In the genomic region with DNA sequence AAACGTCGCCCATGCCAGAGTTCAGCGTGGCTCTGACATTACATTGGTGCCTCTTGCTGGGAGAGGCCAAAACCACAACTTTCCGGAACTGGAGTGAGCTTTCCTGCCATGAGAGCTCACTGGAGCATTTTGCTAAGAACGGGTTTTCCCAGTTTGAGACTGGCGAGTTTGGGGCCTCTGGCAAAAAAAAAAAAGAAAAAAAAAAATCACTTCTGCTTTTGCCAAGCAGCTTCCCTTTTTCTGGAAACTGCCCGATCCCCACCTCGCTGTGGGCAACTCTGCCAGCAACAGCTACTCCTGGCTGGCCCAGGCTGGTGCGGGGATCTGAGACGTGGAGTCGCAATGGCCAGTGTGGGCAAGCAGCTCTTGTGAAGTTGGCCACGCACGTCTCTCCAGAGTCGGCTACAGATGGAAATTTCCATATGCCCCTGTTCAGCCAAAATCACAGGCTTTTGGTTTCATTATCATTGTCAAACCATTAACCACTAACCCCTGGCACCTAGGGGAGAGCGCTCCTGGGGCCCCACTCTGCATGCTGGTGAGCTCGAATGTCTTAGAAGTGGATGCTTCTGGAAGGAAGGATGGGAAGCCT, we compare ENCODE assay signal across 8 cellular contexts. TPM values are rescaled to one million over a fixed set of nuclear protein-coding genes. Genes with fewer than 3 reads are reported as not detected.
DNase-seq lines count a peak whose midpoint lies in the region; ATAC-seq, FAIRE-seq and TF ChIP-seq lines count a peak whose summit lies in the region.

No MANE protein-coding gene starts in this region.

- TF ChIP-seq EP300 in HepG2 (IDR thresholded peaks at IDR 0.05; ENCODE audit: low read depth in 2 of 2, low read length in 2 of 2) = no peak
- TF ChIP-seq EP300 in HepG2 (CRISPR knock-in tag; IDR thresholded peaks at IDR 0.05; ENCODE audit: borderline replicate concordance) = no peak

- H3K4me3 ChIP-seq in liver (ENCODE audit: low read depth in 1 of 3, low read length in 3 of 3) = peak overlapping the region in 1 of 3 donors; percentile 16
- H3K4me3 ChIP-seq in HepG2 (replicated peaks in 1 of 3; ENCODE audit: insufficient read depth in 1 of 3, low read depth in 2 of 3, low read length in 3 of 3) = no peak overlapping the region
- peak overlapping the region in 1 of 4 experiments; percentile 20 for H3K4me3 ChIP-seq in fibroblast of lung (replicated peaks in 1 of 4; ENCODE audit: control extremely low read depth in 1 of 4, insufficient read depth in 1 of 4, low read depth in 3 of 4, low read length in 4 of 4)
- H3K4me3 ChIP-seq in skeletal muscle tissue (ENCODE audit: low read length in 3 of 3) = peak overlapping the region in 2 of 3 donors; percentile 22 to 38

- DNase-seq in HepG2 (ENCODE audit: low spot score) = no peak
- DNase-seq in fibroblast of lung (ENCODE audit: low read depth in 2 of 2) = no peak
- DNase-seq in NCI-H187 (lab: John Stamatoyannopoulos, UW) = no peak
- DNase-seq in NCI-H526 (lab: John Stamatoyannopoulos, UW) = no peak
- DNase-seq in DMS153 treated with DMSO at 0.1 percent for 48 hours (lab: John Stamatoyannopoulos, UW; ENCODE audit: unreplicated experiment) = no peak

- peak overlapping the region; percentile 51 for H3K4me3 Mint-ChIP-seq in T-helper 1 cell treated with Interleukin-12 subunit alpha and Interleukin-12 subunit beta and Interleukin-4 antibody, amounts not matched to agents 30 μg/mL and 1 μg/mL, for 36 hours

- TF ChIP-seq POLR2A in HepG2 (IDR thresholded peaks at IDR 0.05; ENCODE audit: insufficient read depth in 1 of 2, low read depth in 2 of 2, low read length in 2 of 2) = no peak

- H3K9me3 Mint-ChIP-seq in T-helper 1 cell treated with Interleukin-12 subunit alpha and Interleukin-12 subunit beta and Interleukin-4 antibody, amounts not matched to agents 30 μg/mL and 1 μg/mL, for 36 hours = no peaks in the 10 kb centered on the region

- 58% methylated on average over 16 of the region's 16 CpGs for WGBS in liver
- WGBS in HepG2 (ENCODE audit: low lambda C conversion rate) = 62% methylated on average over 16 of the region's 16 CpGs

- no peaks in the 10 kb centered on the region for H3K36me3 Mint-ChIP-seq in T-helper 1 cell treated with Interleukin-12 subunit alpha and Interleukin-12 subunit beta and Interleukin-4 antibody, amounts not matched to agents 30 μg/mL and 1 μg/mL, for 36 hours (ENCODE audit: low read depth)

- H3K4me1 ChIP-seq in liver (ENCODE audit: control insufficient read depth in 4 of 4, insufficient read depth in 4 of 4, low read length in 3 of 4) = peaks cover 0 to 33% (median 11%) of the 10 kb centered on the region in 4 donors
- no peaks in the 10 kb centered on the region for H3K4me1 ChIP-seq in HepG2 (ENCODE audit: insufficient read depth, low read length)
- H3K4me1 ChIP-seq in fibroblast of lung (ENCODE audit: control insufficient read depth, extremely low read depth, insufficient read depth, low read length) = no peaks in the 10 kb centered on the region
- peaks cover 5 to 36% (median 16%) of the 10 kb centered on the region in 3 donors for H3K4me1 ChIP-seq in skeletal muscle tissue (ENCODE audit: control insufficient read depth in 3 of 3, insufficient read depth in 3 of 3, low read length in 3 of 3)

- CTCF ChIA-PET in HepG2 (lab: Yijun Ruan, JAX; ENCODE audit: low intra/inter-chr PET ratio, low total read pairs) = no interaction called here

- intact Hi-C loops in HepG2 (cut with micrococcal nuclease; ENCODE audit: unreplicated experiment) = no loop called here

- H3K79me2 ChIP-seq in HepG2 (ENCODE audit: insufficient read depth, low read length) (no peaks in the 10 kb centered on the region), fibroblast of lung (ENCODE audit: control insufficient read depth, insufficient read depth, low read length) (no peaks in the 10 kb centered on the region)

- H3K27ac ChIP-seq in liver (ENCODE audit: low read depth in 1 of 2, low read length in 2 of 2) (peak overlapping the region; percentile 52 to 58), HepG2 (ENCODE audit: extremely low read length, insufficient read depth, low read length) (no peak overlapping the region), fibroblast of lung (ENCODE audit: insufficient read depth, low read length) (no peak overlapping the region), skeletal muscle tissue (ENCODE audit: low read depth, low read length) (peak overlapping the region; percentile 36)

- peaks cover 11% of the 10 kb centered on the region for H3K4me1 Mint-ChIP-seq in T-helper 1 cell treated with Interleukin-12 subunit alpha and Interleukin-12 subunit beta and Interleukin-4 antibody, amounts not matched to agents 30 μg/mL and 1 μg/mL, for 36 hours (ENCODE audit: low read depth)

- no peak for TF ChIP-seq CTCF in liver (IDR thresholded peaks at IDR 0.05; ENCODE audit: low read depth, low read length, missing input control)
- TF ChIP-seq CTCF in HepG2 (CRISPR knock-in tag; IDR thresholded peaks at IDR 0.05) = no peak
- no peak for TF ChIP-seq CTCF in fibroblast of lung (conservative IDR thresholded peaks at IDR 0.05 in 1 of 2, IDR thresholded peaks at IDR 0.05 in 1 of 2; ENCODE audit: low read depth in 1 of 2, low read length in 2 of 2)

- no TSS peak for BruUV-seq in HepG2 (replicated peaks; lab: Mats Ljungman, UMichigan)

- no peaks in the 10 kb centered on the region for H3K27me3 Mint-ChIP-seq in T-helper 1 cell treated with Interleukin-12 subunit alpha and Interleukin-12 subunit beta and Interleukin-4 antibody, amounts not matched to agents 30 μg/mL and 1 μg/mL, for 36 hours (ENCODE audit: low read depth)

- H3K9ac ChIP-seq in liver (ENCODE audit: low read depth in 1 of 2, low read length in 2 of 2) (no peak overlapping the region), HepG2 (ENCODE audit: insufficient read depth, low read depth, low read length) (no peak overlapping the region), fibroblast of lung (ENCODE audit: insufficient read depth, low read length) (no peak overlapping the region), skeletal muscle tissue (ENCODE audit: low read depth in 1 of 3, low read length in 3 of 3) (no peak overlapping the region)

- H3K27ac Mint-ChIP-seq in T-helper 1 cell treated with Interleukin-12 subunit alpha and Interleukin-12 subunit beta and Interleukin-4 antibody, amounts not matched to agents 30 μg/mL and 1 μg/mL, for 36 hours = no peak overlapping the region

- H3K9me3 ChIP-seq in liver (ENCODE audit: control insufficient read depth in 4 of 4, low read length in 3 of 4) (no peaks in the 10 kb centered on the region), HepG2 (ENCODE audit: low read length) (no peaks in the 10 kb centered on the region), fibroblast of lung (ENCODE audit: control insufficient read depth, insufficient read depth, low read depth, low read length) (no peaks in the 10 kb centered on the region), skeletal muscle tissue (ENCODE audit: control insufficient read depth in 3 of 3, low read length in 3 of 3) (no peaks in the 10 kb centered on the region)

- ATAC-seq in HepG2 = no peak

- in situ Hi-C loops in HepG2 (cut with HindIII; ENCODE audit: extremely low pct_ligation_motif_present, low pct_unique_long_range_greater_than_20kb) = no loop called here

- TF ChIP-seq RAD21 in liver (IDR thresholded peaks at IDR 0.05) = no peak
- TF ChIP-seq RAD21 in HepG2 (CRISPR knock-in tag; IDR thresholded peaks at IDR 0.05) = no peak

- POLR2A ChIA-PET in HepG2 (lab: Yijun Ruan, JAX) = no interaction called here

- no peak for FAIRE-seq in HepG2 (lab: Jason Lieb, UNC)

- H4K20me1 ChIP-seq in HepG2 (ENCODE audit: insufficient read depth, low read length) = no peaks in the 10 kb centered on the region
- H4K20me1 ChIP-seq in fibroblast of lung (ENCODE audit: control insufficient read depth, extremely low read depth, insufficient read depth, low read length) = no peaks in the 10 kb centered on the region

- H3K36me3 ChIP-seq in liver (ENCODE audit: control insufficient read depth in 4 of 4, insufficient read depth in 3 of 4, low read depth in 1 of 4, low read length in 3 of 4) (peaks cover 0 to 12% (median 0%) of the 10 kb centered on the region in 4 donors), HepG2 (replicated peaks in 1 of 2; ENCODE audit: control insufficient read depth in 1 of 2, insufficient read depth in 2 of 2, low read length in 2 of 2) (no peaks in the 10 kb centered on the region), fibroblast of lung (ENCODE audit: control insufficient read depth, insufficient read depth, low read length) (no peaks in the 10 kb centered on the region), skeletal muscle tissue (ENCODE audit: control insufficient read depth in 3 of 3, insufficient read depth in 3 of 3, low read length in 3 of 3) (no peaks in the 10 kb centered on the region)

- H3K27me3 ChIP-seq in liver (ENCODE audit: control insufficient read depth in 4 of 4, insufficient read depth in 4 of 4, low read length in 3 of 4) (no peaks in the 10 kb centered on the region), HepG2 (ENCODE audit: control insufficient read depth in 1 of 2, insufficient read depth in 2 of 2, low read length in 2 of 2) (peaks cover 2 to 14% of the 10 kb centered on the region in 2 experiments; a peak in 4 of 5 replicates), fibroblast of lung (ENCODE audit: control insufficient read depth, insufficient read depth, low read length) (peaks cover 3% of the 10 kb centered on the region), skeletal muscle tissue (ENCODE audit: control insufficient read depth in 3 of 3, insufficient read depth in 3 of 3, low read length in 3 of 3) (peaks cover 0 to 5% (median 4%) of the 10 kb centered on the region in 3 donors)

- H3K4me2 ChIP-seq in HepG2 (ENCODE audit: low read depth, low read length) = no peak overlapping the region
- H3K4me2 ChIP-seq in fibroblast of lung (ENCODE audit: extremely low read depth, insufficient read depth, low read length) = peak overlapping the region; percentile 59

- H2AFZ ChIP-seq in HepG2 (ENCODE audit: low read length) = no peak overlapping the region
- no peak overlapping the region for H2AFZ ChIP-seq in fibroblast of lung (ENCODE audit: low read length)

RNA-seq across cellular contexts. Expression of gene PRKAG2, which starts 25.7 kb away (rescaled TPM):
- total RNA-seq in liver = 10 to 100 TPM in 1 of 2 donors, 1 to 10 TPM in 1; 3.6 to 25.1 TPM
- 10 to 100 TPM; 11.5 to 22.2 TPM for polyA plus RNA-seq in liver
- 1.1 and 1.3 TPM in 2 replicates for total RNA-seq in HepG2 (2016; rRNA removed; fragmentation: Illumina TruSeq; extraction: Trizol)
- 1.3 and 1.8 TPM in 2 replicates for total RNA-seq in HepG2 (2016; cell fraction: cytosol; rRNA removed; fragmentation: Illumina TruSeq; extraction: Trizol; ENCODE audit: low read depth)
- total RNA-seq in HepG2 (2016; cell fraction: insoluble cytoplasmic fraction; rRNA removed; fragmentation: Illumina TruSeq; extraction: Trizol) = 1.2 and 1.3 TPM in 2 replicates
- 2.2 and 2.3 TPM in 2 replicates for total RNA-seq in HepG2 (2016; cell fraction: membrane; rRNA removed; fragmentation: Illumina TruSeq; extraction: Trizol)
- total RNA-seq in HepG2 (2016; cell fraction: nucleus; rRNA removed; fragmentation: Illumina TruSeq; extraction: Trizol) = 0.78 TPM in 2 replicates
- polyA plus RNA-seq in HepG2 (2011; rRNA removed) = 0.85 and 0.90 TPM in 2 replicates
- 0.47 and 0.62 TPM in 2 replicates for polyA plus RNA-seq in HepG2 (2011; cell fraction: cytosol; rRNA removed)
- 0.83 and 1.2 TPM in 2 replicates for polyA plus RNA-seq in HepG2 (2011; cell fraction: nucleus; rRNA removed)
- 0.30 and 0.45 TPM in 2 replicates for polyA plus RNA-seq in HepG2 (2012)
- polyA plus RNA-seq in HepG2 (2016; cell fraction: cytosol; fragmentation: Illumina TruSeq; extraction: Trizol; ENCODE audit: low read depth) = 2.1 and 2.9 TPM in 2 replicates
- 1.7 and 2.3 TPM in 2 replicates for polyA plus RNA-seq in HepG2 (2016; cell fraction: insoluble cytoplasmic fraction; fragmentation: Illumina TruSeq; extraction: Trizol; ENCODE audit: low read depth)
- polyA plus RNA-seq in HepG2 (2016; cell fraction: membrane; fragmentation: Illumina TruSeq; extraction: Trizol; ENCODE audit: low read depth) = 3.3 and 3.5 TPM in 2 replicates
- 2.0 and 3.4 TPM in 2 replicates for polyA plus RNA-seq in HepG2 (2016; cell fraction: nucleus; fragmentation: Illumina TruSeq; extraction: Trizol; ENCODE audit: insufficient read depth, low read depth)
- 0.20 and 0.87 TPM in 2 replicates for polyA minus RNA-seq in HepG2 (2011; rRNA and poly(A)+ RNA removed; ENCODE audit: low replicate concordance)
- not detected in 2 replicates for polyA minus RNA-seq in HepG2 (2011; cell fraction: cytosol; rRNA and poly(A)+ RNA removed)
- polyA minus RNA-seq in HepG2 (2011; cell fraction: nucleus; rRNA and poly(A)+ RNA removed) = 0.75 and 0.77 TPM in 2 replicates
- total RNA-seq in fibroblast of lung = 8.0 and 11.9 TPM in 2 replicates
- 28.0 and 56.7 TPM in 2 replicates for polyA plus RNA-seq in fibroblast of lung
- 19.2 and 33.4 TPM in 2 replicates for polyA plus RNA-seq in fibroblast of lung (2012)
- polyA minus RNA-seq in fibroblast of lung (ENCODE audit: low replicate concordance) = 2.2 and 6.9 TPM in 2 replicates
- total RNA-seq in skeletal muscle tissue = 4.7 TPM

Comparison
In these comparisons a context has a peak if more than half of its experiments do, and no peak if none do; other contexts are left out.
1. H3K27ac ChIP-seq: peak in liver (2 of 2) and skeletal muscle tissue (single experiment); none in HepG2 (single experiment) and fibroblast of lung (single experiment).
2. H3K4me3 ChIP-seq: peak in skeletal muscle tissue (2 of 3); none in HepG2 (0 of 3).